Comparison of ENCODE assay signal across 1 cellular context in the genomic region with DNA sequence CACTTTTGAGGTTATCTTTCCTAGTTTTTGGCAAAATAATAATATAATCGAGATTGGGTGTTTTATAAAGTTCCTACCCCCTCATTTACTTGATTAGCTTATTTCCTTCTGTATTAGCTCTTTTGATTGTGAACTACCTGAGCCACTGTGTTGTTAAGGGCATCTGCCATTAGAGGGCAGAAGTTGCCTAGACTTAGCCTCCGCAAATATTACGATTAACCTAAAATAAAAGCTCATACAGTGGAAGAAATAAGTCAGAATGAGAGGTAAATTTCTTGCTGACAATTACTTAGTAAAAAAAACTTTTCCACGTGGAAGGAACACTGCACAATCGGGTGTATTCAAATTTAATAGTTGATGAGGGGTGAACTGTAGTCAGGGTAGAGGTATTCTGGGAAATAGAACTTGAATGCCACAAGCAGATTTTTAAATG.
TF ChIP-seq lines count a peak whose summit lies in the region.

No MANE protein-coding gene starts in this region.

TF ChIP-seq in K562, 482 proteins besides CTCF, POLR2A, EP300 and RAD21 (continued from another document and continues in another):
- TF ChIP-seq, protein P1, sequence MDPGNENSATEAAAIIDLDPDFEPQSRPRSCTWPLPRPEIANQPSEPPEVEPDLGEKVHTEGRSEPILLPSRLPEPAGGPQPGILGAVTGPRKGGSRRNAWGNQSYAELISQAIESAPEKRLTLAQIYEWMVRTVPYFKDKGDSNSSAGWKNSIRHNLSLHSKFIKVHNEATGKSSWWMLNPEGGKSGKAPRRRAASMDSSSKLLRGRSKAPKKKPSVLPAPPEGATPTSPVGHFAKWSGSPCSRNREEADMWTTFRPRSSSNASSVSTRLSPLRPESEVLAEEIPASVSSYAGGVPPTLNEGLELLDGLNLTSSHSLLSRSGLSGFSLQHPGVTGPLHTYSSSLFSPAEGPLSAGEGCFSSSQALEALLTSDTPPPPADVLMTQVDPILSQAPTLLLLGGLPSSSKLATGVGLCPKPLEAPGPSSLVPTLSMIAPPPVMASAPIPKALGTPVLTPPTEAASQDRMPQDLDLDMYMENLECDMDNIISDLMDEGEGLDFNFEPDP (CRISPR knock-in tag; IDR thresholded peaks at IDR 0.05) = no peak
- no peak for TF ChIP-seq CAMTA2 (CRISPR knock-in tag; conservative IDR thresholded peaks at IDR 0.05)
- TF ChIP-seq, protein P2, sequence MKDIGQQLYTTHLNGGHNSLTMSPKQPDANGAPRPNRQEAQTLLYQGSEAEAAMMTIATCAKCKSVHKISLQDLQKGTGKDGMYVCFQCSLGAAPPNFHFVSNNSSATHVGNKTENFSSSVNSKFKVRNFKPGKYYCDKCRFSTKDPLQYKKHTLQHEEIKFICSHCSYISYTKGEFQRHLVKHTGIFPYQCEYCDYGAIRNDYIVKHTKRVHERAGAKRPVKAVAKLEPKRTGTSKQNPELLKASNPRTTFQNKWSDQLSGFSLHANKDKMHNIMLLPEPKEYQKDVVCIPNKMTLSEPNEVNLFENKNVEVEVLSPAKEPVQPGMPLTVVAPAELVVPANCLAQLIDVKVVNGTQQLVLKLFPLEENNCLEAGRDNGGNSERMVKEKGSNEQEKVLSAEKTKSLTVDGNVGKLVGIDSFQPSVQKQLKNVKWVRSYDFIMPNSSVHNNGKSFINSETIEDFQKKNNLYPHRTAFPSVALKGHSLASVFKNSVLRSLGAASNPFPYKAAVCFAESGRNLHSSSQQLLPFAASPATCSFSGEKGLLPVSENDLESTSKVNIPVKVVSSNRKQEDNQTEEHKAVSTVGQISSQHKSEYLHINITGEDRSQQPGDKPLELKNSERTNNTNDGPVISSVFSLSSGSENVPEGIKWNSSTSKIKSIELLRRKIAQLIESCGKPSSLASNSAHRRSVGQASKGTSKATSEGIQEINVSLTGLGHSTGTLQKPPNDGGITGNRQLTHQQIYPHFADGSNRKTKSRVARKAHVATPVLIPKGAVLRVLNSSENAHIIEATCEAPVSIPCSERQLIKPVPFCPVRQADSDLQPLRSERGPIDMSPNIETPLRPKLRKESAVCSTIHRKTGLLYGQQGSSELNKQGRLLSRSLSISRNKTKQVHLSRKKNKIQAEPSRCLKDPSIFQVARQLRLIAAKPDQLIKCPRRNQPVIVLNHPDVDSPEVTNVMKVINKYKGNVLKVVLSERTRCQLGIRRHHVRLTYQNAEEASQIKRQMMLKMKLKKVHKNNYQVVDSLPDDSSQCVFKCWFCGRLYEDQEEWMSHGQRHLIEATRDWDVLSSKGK (CRISPR knock-in tag; IDR thresholded peaks at IDR 0.05) = no peak
- no peak for TF ChIP-seq MCM3 (IDR thresholded peaks at IDR 0.05)
- TF ChIP-seq HDAC3 (IDR thresholded peaks at IDR 0.05; ENCODE audit: borderline replicate concordance, partially characterized antibody) = peak; percentile 7
- TF ChIP-seq RBBP5 (IDR thresholded peaks at IDR 0.05; ENCODE audit: borderline replicate concordance, insufficient read depth, low read length, poor library complexity, severe bottlenecking) = no peak
- TF ChIP-seq ZNF551 (CRISPR knock-in tag; IDR thresholded peaks at IDR 0.05) = no peak
- no peak for TF ChIP-seq MCM2 (IDR thresholded peaks at IDR 0.05; ENCODE audit: low read depth)
- TF ChIP-seq PTTG1 (tag; IDR thresholded peaks at IDR 0.05; ENCODE audit: low read depth) = no peak
- TF ChIP-seq SP2 (IDR thresholded peaks at IDR 0.05; ENCODE audit: extremely low read depth, low read depth, low read length, poor library complexity, severe bottlenecking) = no peak
- TF ChIP-seq MECOM (CRISPR knock-in tag; IDR thresholded peaks at IDR 0.05) = no peak
- TF ChIP-seq KLF10 (CRISPR knock-in tag; IDR thresholded peaks at IDR 0.05) = no peak
- no peak for TF ChIP-seq TFAM (CRISPR knock-in tag; conservative IDR thresholded peaks at IDR 0.05)
- TF ChIP-seq, protein P3, sequence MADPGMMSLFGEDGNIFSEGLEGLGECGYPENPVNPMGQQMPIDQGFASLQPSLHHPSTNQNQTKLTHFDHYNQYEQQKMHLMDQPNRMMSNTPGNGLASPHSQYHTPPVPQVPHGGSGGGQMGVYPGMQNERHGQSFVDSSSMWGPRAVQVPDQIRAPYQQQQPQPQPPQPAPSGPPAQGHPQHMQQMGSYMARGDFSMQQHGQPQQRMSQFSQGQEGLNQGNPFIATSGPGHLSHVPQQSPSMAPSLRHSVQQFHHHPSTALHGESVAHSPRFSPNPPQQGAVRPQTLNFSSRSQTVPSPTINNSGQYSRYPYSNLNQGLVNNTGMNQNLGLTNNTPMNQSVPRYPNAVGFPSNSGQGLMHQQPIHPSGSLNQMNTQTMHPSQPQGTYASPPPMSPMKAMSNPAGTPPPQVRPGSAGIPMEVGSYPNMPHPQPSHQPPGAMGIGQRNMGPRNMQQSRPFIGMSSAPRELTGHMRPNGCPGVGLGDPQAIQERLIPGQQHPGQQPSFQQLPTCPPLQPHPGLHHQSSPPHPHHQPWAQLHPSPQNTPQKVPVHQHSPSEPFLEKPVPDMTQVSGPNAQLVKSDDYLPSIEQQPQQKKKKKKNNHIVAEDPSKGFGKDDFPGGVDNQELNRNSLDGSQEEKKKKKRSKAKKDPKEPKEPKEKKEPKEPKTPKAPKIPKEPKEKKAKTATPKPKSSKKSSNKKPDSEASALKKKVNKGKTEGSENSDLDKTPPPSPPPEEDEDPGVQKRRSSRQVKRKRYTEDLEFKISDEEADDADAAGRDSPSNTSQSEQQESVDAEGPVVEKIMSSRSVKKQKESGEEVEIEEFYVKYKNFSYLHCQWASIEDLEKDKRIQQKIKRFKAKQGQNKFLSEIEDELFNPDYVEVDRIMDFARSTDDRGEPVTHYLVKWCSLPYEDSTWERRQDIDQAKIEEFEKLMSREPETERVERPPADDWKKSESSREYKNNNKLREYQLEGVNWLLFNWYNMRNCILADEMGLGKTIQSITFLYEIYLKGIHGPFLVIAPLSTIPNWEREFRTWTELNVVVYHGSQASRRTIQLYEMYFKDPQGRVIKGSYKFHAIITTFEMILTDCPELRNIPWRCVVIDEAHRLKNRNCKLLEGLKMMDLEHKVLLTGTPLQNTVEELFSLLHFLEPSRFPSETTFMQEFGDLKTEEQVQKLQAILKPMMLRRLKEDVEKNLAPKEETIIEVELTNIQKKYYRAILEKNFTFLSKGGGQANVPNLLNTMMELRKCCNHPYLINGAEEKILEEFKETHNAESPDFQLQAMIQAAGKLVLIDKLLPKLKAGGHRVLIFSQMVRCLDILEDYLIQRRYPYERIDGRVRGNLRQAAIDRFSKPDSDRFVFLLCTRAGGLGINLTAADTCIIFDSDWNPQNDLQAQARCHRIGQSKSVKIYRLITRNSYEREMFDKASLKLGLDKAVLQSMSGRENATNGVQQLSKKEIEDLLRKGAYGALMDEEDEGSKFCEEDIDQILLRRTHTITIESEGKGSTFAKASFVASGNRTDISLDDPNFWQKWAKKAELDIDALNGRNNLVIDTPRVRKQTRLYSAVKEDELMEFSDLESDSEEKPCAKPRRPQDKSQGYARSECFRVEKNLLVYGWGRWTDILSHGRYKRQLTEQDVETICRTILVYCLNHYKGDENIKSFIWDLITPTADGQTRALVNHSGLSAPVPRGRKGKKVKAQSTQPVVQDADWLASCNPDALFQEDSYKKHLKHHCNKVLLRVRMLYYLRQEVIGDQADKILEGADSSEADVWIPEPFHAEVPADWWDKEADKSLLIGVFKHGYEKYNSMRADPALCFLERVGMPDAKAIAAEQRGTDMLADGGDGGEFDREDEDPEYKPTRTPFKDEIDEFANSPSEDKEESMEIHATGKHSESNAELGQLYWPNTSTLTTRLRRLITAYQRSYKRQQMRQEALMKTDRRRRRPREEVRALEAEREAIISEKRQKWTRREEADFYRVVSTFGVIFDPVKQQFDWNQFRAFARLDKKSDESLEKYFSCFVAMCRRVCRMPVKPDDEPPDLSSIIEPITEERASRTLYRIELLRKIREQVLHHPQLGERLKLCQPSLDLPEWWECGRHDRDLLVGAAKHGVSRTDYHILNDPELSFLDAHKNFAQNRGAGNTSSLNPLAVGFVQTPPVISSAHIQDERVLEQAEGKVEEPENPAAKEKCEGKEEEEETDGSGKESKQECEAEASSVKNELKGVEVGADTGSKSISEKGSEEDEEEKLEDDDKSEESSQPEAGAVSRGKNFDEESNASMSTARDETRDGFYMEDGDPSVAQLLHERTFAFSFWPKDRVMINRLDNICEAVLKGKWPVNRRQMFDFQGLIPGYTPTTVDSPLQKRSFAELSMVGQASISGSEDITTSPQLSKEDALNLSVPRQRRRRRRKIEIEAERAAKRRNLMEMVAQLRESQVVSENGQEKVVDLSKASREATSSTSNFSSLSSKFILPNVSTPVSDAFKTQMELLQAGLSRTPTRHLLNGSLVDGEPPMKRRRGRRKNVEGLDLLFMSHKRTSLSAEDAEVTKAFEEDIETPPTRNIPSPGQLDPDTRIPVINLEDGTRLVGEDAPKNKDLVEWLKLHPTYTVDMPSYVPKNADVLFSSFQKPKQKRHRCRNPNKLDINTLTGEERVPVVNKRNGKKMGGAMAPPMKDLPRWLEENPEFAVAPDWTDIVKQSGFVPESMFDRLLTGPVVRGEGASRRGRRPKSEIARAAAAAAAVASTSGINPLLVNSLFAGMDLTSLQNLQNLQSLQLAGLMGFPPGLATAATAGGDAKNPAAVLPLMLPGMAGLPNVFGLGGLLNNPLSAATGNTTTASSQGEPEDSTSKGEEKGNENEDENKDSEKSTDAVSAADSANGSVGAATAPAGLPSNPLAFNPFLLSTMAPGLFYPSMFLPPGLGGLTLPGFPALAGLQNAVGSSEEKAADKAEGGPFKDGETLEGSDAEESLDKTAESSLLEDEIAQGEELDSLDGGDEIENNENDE (IDR thresholded peaks at IDR 0.05; ENCODE audit: low read depth, low read length) = no peak
- TF ChIP-seq SRSF3 (IDR thresholded peaks at IDR 0.05; ENCODE audit: insufficient read depth, low read length) = no peak
- no peak for TF ChIP-seq NBN (IDR thresholded peaks at IDR 0.05; ENCODE audit: low read depth)
- TF ChIP-seq, protein P4, sequence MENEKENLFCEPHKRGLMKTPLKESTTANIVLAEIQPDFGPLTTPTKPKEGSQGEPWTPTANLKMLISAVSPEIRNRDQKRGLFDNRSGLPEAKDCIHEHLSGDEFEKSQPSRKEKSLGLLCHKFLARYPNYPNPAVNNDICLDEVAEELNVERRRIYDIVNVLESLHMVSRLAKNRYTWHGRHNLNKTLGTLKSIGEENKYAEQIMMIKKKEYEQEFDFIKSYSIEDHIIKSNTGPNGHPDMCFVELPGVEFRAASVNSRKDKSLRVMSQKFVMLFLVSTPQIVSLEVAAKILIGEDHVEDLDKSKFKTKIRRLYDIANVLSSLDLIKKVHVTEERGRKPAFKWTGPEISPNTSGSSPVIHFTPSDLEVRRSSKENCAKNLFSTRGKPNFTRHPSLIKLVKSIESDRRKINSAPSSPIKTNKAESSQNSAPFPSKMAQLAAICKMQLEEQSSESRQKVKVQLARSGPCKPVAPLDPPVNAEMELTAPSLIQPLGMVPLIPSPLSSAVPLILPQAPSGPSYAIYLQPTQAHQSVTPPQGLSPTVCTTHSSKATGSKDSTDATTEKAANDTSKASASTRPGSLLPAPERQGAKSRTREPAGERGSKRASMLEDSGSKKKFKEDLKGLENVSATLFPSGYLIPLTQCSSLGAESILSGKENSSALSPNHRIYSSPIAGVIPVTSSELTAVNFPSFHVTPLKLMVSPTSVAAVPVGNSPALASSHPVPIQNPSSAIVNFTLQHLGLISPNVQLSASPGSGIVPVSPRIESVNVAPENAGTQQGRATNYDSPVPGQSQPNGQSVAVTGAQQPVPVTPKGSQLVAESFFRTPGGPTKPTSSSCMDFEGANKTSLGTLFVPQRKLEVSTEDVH (IDR thresholded peaks at IDR 0.05; ENCODE audit: low read depth, partially characterized antibody) = no peak
- TF ChIP-seq IRF2 (CRISPR knock-in tag; IDR thresholded peaks at IDR 0.05) = no peak
- TF ChIP-seq, protein P5, sequence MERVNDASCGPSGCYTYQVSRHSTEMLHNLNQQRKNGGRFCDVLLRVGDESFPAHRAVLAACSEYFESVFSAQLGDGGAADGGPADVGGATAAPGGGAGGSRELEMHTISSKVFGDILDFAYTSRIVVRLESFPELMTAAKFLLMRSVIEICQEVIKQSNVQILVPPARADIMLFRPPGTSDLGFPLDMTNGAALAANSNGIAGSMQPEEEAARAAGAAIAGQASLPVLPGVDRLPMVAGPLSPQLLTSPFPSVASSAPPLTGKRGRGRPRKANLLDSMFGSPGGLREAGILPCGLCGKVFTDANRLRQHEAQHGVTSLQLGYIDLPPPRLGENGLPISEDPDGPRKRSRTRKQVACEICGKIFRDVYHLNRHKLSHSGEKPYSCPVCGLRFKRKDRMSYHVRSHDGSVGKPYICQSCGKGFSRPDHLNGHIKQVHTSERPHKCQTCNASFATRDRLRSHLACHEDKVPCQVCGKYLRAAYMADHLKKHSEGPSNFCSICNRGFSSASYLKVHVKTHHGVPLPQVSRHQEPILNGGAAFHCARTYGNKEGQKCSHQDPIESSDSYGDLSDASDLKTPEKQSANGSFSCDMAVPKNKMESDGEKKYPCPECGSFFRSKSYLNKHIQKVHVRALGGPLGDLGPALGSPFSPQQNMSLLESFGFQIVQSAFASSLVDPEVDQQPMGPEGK (CRISPR knock-in tag; IDR thresholded peaks at IDR 0.05; ENCODE audit: borderline replicate concordance) = no peak
- no peak for TF ChIP-seq YY1 (IDR thresholded peaks at IDR 0.05; ENCODE audit: borderline replicate concordance in 1 of 3, control insufficient read depth in 1 of 3, extremely low read depth in 1 of 3, insufficient read depth in 3 of 3, insufficient read length in 1 of 3, insufficient replicate concordance in 2 of 3, low read depth in 1 of 3, low read length in 2 of 3)
- no peak for TF ChIP-seq NCOA1 (IDR thresholded peaks at IDR 0.05; ENCODE audit: low read depth)
- TF ChIP-seq GTF2A2 (tag; IDR thresholded peaks at IDR 0.05) = no peak
- no peak for TF ChIP-seq RCOR1 (IDR thresholded peaks at IDR 0.05; ENCODE audit: borderline replicate concordance in 1 of 2, low read depth in 2 of 2, low read length in 2 of 2)
- TF ChIP-seq GTF2E2 (tag; IDR thresholded peaks at IDR 0.05) = no peak
- TF ChIP-seq, protein P6, sequence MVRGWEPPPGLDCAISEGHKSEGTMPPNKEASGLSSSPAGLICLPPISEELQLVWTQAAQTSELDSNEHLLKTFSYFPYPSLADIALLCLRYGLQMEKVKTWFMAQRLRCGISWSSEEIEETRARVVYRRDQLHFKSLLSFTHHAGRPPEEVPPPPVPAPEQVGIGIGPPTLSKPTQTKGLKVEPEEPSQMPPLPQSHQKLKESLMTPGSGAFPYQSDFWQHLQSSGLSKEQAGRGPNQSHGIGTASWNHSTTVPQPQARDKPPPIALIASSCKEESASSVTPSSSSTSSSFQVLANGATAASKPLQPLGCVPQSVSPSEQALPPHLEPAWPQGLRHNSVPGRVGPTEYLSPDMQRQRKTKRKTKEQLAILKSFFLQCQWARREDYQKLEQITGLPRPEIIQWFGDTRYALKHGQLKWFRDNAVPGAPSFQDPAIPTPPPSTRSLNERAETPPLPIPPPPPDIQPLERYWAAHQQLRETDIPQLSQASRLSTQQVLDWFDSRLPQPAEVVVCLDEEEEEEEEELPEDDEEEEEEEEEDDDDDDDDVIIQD (CRISPR knock-in tag; IDR thresholded peaks at IDR 0.05) = no peak
- no peak for TF ChIP-seq ZNF134 (CRISPR knock-in tag; conservative IDR thresholded peaks at IDR 0.05)
- no peak for TF ChIP-seq ZBTB7A (IDR thresholded peaks at IDR 0.05; ENCODE audit: borderline replicate concordance, control insufficient read depth, low read depth, low read length)
- TF ChIP-seq, protein P7, sequence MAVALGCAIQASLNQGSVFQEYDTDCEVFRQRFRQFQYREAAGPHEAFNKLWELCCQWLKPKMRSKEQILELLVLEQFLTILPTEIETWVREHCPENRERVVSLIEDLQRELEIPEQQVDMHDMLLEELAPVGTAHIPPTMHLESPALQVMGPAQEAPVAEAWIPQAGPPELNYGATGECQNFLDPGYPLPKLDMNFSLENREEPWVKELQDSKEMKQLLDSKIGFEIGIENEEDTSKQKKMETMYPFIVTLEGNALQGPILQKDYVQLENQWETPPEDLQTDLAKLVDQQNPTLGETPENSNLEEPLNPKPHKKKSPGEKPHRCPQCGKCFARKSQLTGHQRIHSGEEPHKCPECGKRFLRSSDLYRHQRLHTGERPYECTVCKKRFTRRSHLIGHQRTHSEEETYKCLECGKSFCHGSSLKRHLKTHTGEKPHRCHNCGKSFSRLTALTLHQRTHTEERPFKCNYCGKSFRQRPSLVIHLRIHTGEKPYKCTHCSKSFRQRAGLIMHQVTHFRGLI (CRISPR knock-in tag; IDR thresholded peaks at IDR 0.05) = no peak
- TF ChIP-seq ZNF174 (CRISPR knock-in tag; IDR thresholded peaks at IDR 0.05) = no peak
- no peak for TF ChIP-seq DPF2 (IDR thresholded peaks at IDR 0.05)
- TF ChIP-seq ZKSCAN8 (CRISPR knock-in tag; IDR thresholded peaks at IDR 0.05) = no peak
